17 cellular contexts compared by ENCODE assay signal in genomic region chr2:200617089-200618050, GRCh38. TPM values are rescaled to one million over a fixed set of nuclear protein-coding genes. Genes with fewer than 3 reads are reported as not detected.
DNase-seq lines count a peak whose midpoint lies in the region; ATAC-seq and TF ChIP-seq lines count a peak whose summit lies in the region.
"Had no signal": no experiment of that assay in that cellular context is flagged by ENCODE, and none has a peak within 500 bp of the region (broad histone marks: within the 10 kb centered on the region; RNA-seq: fewer than 3 reads in every experiment).

No MANE protein-coding gene starts in this region.

- no peak overlapping the region for H3K4me2 ChIP-seq in fibroblast of lung (ENCODE audit: extremely low read depth, insufficient read depth, low read length)

- H3K9me3 Mint-ChIP-seq in nephron progenitor cell: no peaks in the 10 kb centered on the region
- H3K9me3 Mint-ChIP-seq in activated naive CD4-positive, alpha-beta T cell treated with anti-CD3 and anti-CD28 coated beads, Interleukin-2, amount 50 U/mL, for 72 hours: no peaks in the 10 kb centered on the region
- H3K9me3 Mint-ChIP-seq: activated naive CD4-positive, alpha-beta T cell treated with anti-CD3 and anti-CD28 coated beads, Interleukin-2, amount 10 ng/mL, durations not matched to agents 7 days and 5 days; stimulated activated naive CD8-positive, alpha-beta T cell treated with anti-CD3 and anti-CD28 coated beads, Interleukin-15, Interleukin-2, amounts not matched to agents 100 ng/mL and 50 ng/mL, for 24 hours had no signal

- no peak overlapping the region for H2AFZ ChIP-seq in fibroblast of lung (ENCODE audit: low read length)

- no peaks in the 10 kb centered on the region for H3K27me3 ChIP-seq in RWPE2 (ENCODE audit: insufficient read depth, poor library complexity, severe bottlenecking)
- no peaks in the 10 kb centered on the region for H3K27me3 ChIP-seq in fibroblast of lung (ENCODE audit: control insufficient read depth, insufficient read depth, low read length)

- no peaks in the 10 kb centered on the region for H3K79me2 ChIP-seq in fibroblast of lung (ENCODE audit: control insufficient read depth, insufficient read depth, low read length)

- intact Hi-C loops in sciatic nerve (cut with DNase I): no loop called here

- TF ChIP-seq CTCF in RWPE2 (IDR thresholded peaks at IDR 0.05; ENCODE audit: poor library complexity, severe bottlenecking) (no peak), fibroblast of lung (conservative IDR thresholded peaks at IDR 0.05 in 1 of 2, IDR thresholded peaks at IDR 0.05 in 1 of 2; ENCODE audit: low read depth in 1 of 2, low read length in 2 of 2) (no peak), nephron progenitor cell (IDR thresholded peaks at IDR 0.05) (no peak)

- H3K4me1 Mint-ChIP-seq in nephron progenitor cell: no peaks in the 10 kb centered on the region

- no peak overlapping the region for H3K4me3 ChIP-seq in RWPE2 (ENCODE audit: severe bottlenecking)
- no peak overlapping the region for H3K4me3 ChIP-seq in fibroblast of lung (replicated peaks in 1 of 4; ENCODE audit: control extremely low read depth in 1 of 4, insufficient read depth in 1 of 4, low read depth in 3 of 4, low read length in 4 of 4)

- no peak overlapping the region for H3K4me3 Mint-ChIP-seq in nephron progenitor cell
- H3K4me3 Mint-ChIP-seq: activated naive CD4-positive, alpha-beta T cell treated with anti-CD3 and anti-CD28 coated beads, Interleukin-2, amount 10 ng/mL, durations not matched to agents 7 days and 5 days; stimulated activated naive CD8-positive, alpha-beta T cell treated with anti-CD3 and anti-CD28 coated beads, Interleukin-15, Interleukin-2, amounts not matched to agents 100 ng/mL and 50 ng/mL, for 24 hours had no signal

- ATAC-seq in GM21717 (IDR thresholded peaks at IDR 0.05; ENCODE audit: unreplicated experiment) (peak; percentile 34), RWPE2 (ENCODE audit: low read depth) (no peak), sciatic nerve (peak; percentile 16)
- no peak for ATAC-seq in activated naive CD4-positive, alpha-beta T cell treated with anti-CD3 and anti-CD28 coated beads, Interleukin-2, amount 50 U/mL, for 72 hours
- ATAC-seq: left colon had no signal

- no peaks in the 10 kb centered on the region for H4K20me1 ChIP-seq in fibroblast of lung (ENCODE audit: control insufficient read depth, extremely low read depth, insufficient read depth, low read length)

- H3K36me3 Mint-ChIP-seq in nephron progenitor cell (ENCODE audit: low read depth): no peaks in the 10 kb centered on the region
- no peaks in the 10 kb centered on the region for H3K36me3 Mint-ChIP-seq in activated naive CD4-positive, alpha-beta T cell treated with anti-CD3 and anti-CD28 coated beads, Interleukin-2, amount 50 U/mL, for 72 hours
- H3K36me3 Mint-ChIP-seq: activated naive CD4-positive, alpha-beta T cell treated with anti-CD3 and anti-CD28 coated beads, Interleukin-2, amount 10 ng/mL, durations not matched to agents 7 days and 5 days had no signal

- peak overlapping the region; percentile 60 for H3K27ac ChIP-seq in RWPE2 (ENCODE audit: poor library complexity, severe bottlenecking)
- peak overlapping the region; percentile 42 for H3K27ac ChIP-seq in fibroblast of lung (ENCODE audit: insufficient read depth, low read length)
- H3K27ac ChIP-seq: C4-2B had no signal

- H3K27ac Mint-ChIP-seq in nephron progenitor cell: no peak overlapping the region
- no peak overlapping the region for H3K27ac Mint-ChIP-seq in activated naive CD4-positive, alpha-beta T cell treated with anti-CD3 and anti-CD28 coated beads, Interleukin-2, amount 50 U/mL, for 72 hours
- H3K27ac Mint-ChIP-seq: activated naive CD4-positive, alpha-beta T cell treated with anti-CD3 and anti-CD28 coated beads, Interleukin-2, amount 10 ng/mL, durations not matched to agents 7 days and 5 days; stimulated activated naive CD8-positive, alpha-beta T cell treated with anti-CD3 and anti-CD28 coated beads, Interleukin-15, Interleukin-2, amounts not matched to agents 100 ng/mL and 50 ng/mL, for 24 hours had no signal

- peaks cover 6% of the 10 kb centered on the region for H3K27me3 Mint-ChIP-seq in nephron progenitor cell (ENCODE audit: low read depth, poor library complexity)
- H3K27me3 Mint-ChIP-seq: activated naive CD4-positive, alpha-beta T cell treated with anti-CD3 and anti-CD28 coated beads, Interleukin-2, amount 10 ng/mL, durations not matched to agents 7 days and 5 days had no signal

- no peak overlapping the region for H3K9ac ChIP-seq in fibroblast of lung (ENCODE audit: insufficient read depth, low read length)

- H3K9me3 ChIP-seq in RWPE2 (ENCODE audit: severe bottlenecking) (no peaks in the 10 kb centered on the region), fibroblast of lung (ENCODE audit: control insufficient read depth, insufficient read depth, low read depth, low read length) (no peaks in the 10 kb centered on the region)

- H3K4me1 ChIP-seq in RWPE2 (ENCODE audit: insufficient read depth, poor library complexity, severe bottlenecking): peaks cover 22% of the 10 kb centered on the region
- H3K4me1 ChIP-seq in fibroblast of lung (ENCODE audit: control insufficient read depth, extremely low read depth, insufficient read depth, low read length): peaks cover 4% of the 10 kb centered on the region

- DNase-seq in RWPE2 (ENCODE audit: low spot score) (no peak), fibroblast of lung (ENCODE audit: low read depth in 2 of 2) (peak; percentile 30 to 41), sciatic nerve (ENCODE audit: low spot score) (no peak), NCI-H510A treated with DMSO at 0.1 percent for 48 hours (lab: John Stamatoyannopoulos, UW) (no peak), retina (no peak), nephron progenitor cell (no peak)
- DNase-seq in activated naive CD4-positive, alpha-beta T cell treated with anti-CD3 and anti-CD28 coated beads, Interleukin-2, amount 50 U/mL, for 72 hours (ENCODE audit: low spot score in 2 of 2): no peak
- DNase-seq: activated CD4-positive, alpha-beta T cell treated with anti-CD3 and anti-CD28 coated beads for 4 hours; activated CD8-positive, alpha-beta memory T cell treated with anti-CD3 and anti-CD28 coated beads, Interleukin-2, amount 50 U/mL, for 4 hours; activated naive CD4-positive, alpha-beta T cell treated with anti-CD3 and anti-CD28 coated beads, Interleukin-2, amount 10 ng/mL, durations not matched to agents 7 days and 5 days; Kasumi-1; left colon; NCI-H1694 treated with DMSO at 0.1 percent for 48 hours; T-helper 9 cell had no signal

- H3K36me3 ChIP-seq in RWPE2 (ENCODE audit: low read depth) (no peaks in the 10 kb centered on the region), fibroblast of lung (ENCODE audit: control insufficient read depth, insufficient read depth, low read length) (peaks cover 1% of the 10 kb centered on the region)

RNA-seq across cellular contexts. Expression of gene AOX1, which starts 31.6 kb away (rescaled TPM):
- 65.1 and 81.4 TPM in 2 replicates for total RNA-seq in fibroblast of lung
- polyA plus RNA-seq in fibroblast of lung: 39.4 and 49.9 TPM in 2 replicates
- 28.8 and 38.8 TPM in 2 replicates for polyA plus RNA-seq in fibroblast of lung (2012)
- polyA minus RNA-seq in fibroblast of lung (ENCODE audit: low replicate concordance): 80.1 and 86.9 TPM in 2 replicates
- 35.1 TPM for total RNA-seq in sciatic nerve
- total RNA-seq in activated naive CD4-positive, alpha-beta T cell treated with anti-CD3 and anti-CD28 coated beads, Interleukin-2, amount 50 U/mL, for 72 hours: under 1 TPM; 0.05 to 0.49 TPM

Comparison
In these comparisons a context has a peak if more than half of its experiments do, and no peak if none do; other contexts are left out.
1. ATAC-seq: peak in GM21717 (single experiment) and sciatic nerve (single experiment); none in RWPE2 (single experiment) and activated naive CD4-positive, alpha-beta T cell treated with anti-CD3 and anti-CD28 coated beads, Interleukin-2, amount 50 U/mL, for 72 hours (0 of 2).
2. DNase-seq: peak in fibroblast of lung (2 of 2); none in RWPE2 (single experiment), sciatic nerve (single experiment), NCI-H510A treated with DMSO at 0.1 percent for 48 hours (single experiment), retina (single experiment), nephron progenitor cell (single experiment) and activated naive CD4-positive, alpha-beta T cell treated with anti-CD3 and anti-CD28 coated beads, Interleukin-2, amount 50 U/mL, for 72 hours (0 of 2).
3. RNA of gene AOX1, which starts 31.6 kb away (total RNA-seq): 65.1 to 81.4 TPM in fibroblast of lung and 35.1 TPM in sciatic nerve (single experiment); 0.05 to 0.49 TPM in activated naive CD4-positive, alpha-beta T cell treated with anti-CD3 and anti-CD28 coated beads, Interleukin-2, amount 50 U/mL, for 72 hours; every median in the first group is over 10 times any median in the second.